In genomic region chr18:9055626-9056025, GRCh38 we compare ENCODE assay signal across 21 cellular contexts. TPM values are rescaled to one million over a fixed set of nuclear protein-coding genes. Genes with fewer than 3 reads are reported as not detected.
DNase-seq lines count a peak whose midpoint lies in the region; ATAC-seq, FAIRE-seq and TF ChIP-seq lines count a peak whose summit lies in the region.
"Had no signal": no experiment of that assay in that cellular context is flagged by ENCODE, and none has a peak within 500 bp of the region (broad histone marks: within the 10 kb centered on the region; RNA-seq: fewer than 3 reads in every experiment).

No MANE protein-coding gene starts in this region.

- H3K4me1 ChIP-seq in A549 (peaks cover 13% of the 10 kb centered on the region; the same call in 2 of the 3 replicates), OCI-LY3 (ENCODE audit: low read length) (peaks cover 67% of the 10 kb centered on the region), lower lobe of right lung (peaks cover 9% of the 10 kb centered on the region)
- H3K4me1 ChIP-seq: thyroid gland had no signal

- DNase-seq in A549 (ENCODE audit: low read depth in 1 of 2, low spot score in 1 of 2) (no peak), chondrocyte (ENCODE audit: low spot score) (no peak), lower lobe of right lung (no peak), Right ventricle myocardium superior (no peak), GM19238 (ENCODE audit: insufficient read length, low spot score) (no peak), AG20443 (ENCODE audit: low spot score) (no peak)
- DNase-seq: 8988T; activated naive CD8-positive, alpha-beta T cell treated with anti-CD3 and anti-CD28 coated beads for 36 hours; cortex of kidney; NCI-H1105 treated with DMSO at 0.1 percent for 48 hours; NCI-H510A treated with DMSO at 0.1 percent for 48 hours; stimulated activated CD4-positive, alpha-beta T cell treated with anti-CD3 and anti-CD28 coated beads, Interleukin-12 subunit alpha, Interleukin-12 subunit beta, amount 100 ng/mL, for 4 hours; T-helper 9 cell; thyroid gland had no signal

- H3K79me2 ChIP-seq in OCI-LY3 (ENCODE audit: low read length) = 0 out of 2 replicates have a peak, but pooled peaks cover 8% of the 10 kb centered on the region

- no peak for ATAC-seq in A549
- ATAC-seq in lower lobe of right lung = peak; percentile 35 to 57
- no peak for ATAC-seq in Right ventricle myocardium superior (ENCODE audit: poor library complexity)
- ATAC-seq in GM18505 (IDR thresholded peaks at IDR 0.05; ENCODE audit: unreplicated experiment) = no peak

- no peak for TF ChIP-seq RAD21 in A549 (conservative IDR thresholded peaks at IDR 0.05 in 1 of 2, IDR thresholded peaks at IDR 0.05 in 1 of 2)

- H3K9me3 ChIP-seq in A549 = peaks cover 11% of the 10 kb centered on the region; the same call in 1 of the 3 replicates
- peaks cover 20% of the 10 kb centered on the region for H3K9me3 ChIP-seq in OCI-LY3 (ENCODE audit: insufficient read depth, low read length)
- H3K9me3 ChIP-seq in lower lobe of right lung = peaks cover 1% of the 10 kb centered on the region
- H3K9me3 ChIP-seq: prostate gland, SJSA1, thyroid gland had no signal

- no peaks in the 10 kb centered on the region for H3K27me3 Mint-ChIP-seq in chondrocyte (ENCODE audit: low read depth)
- H3K27me3 Mint-ChIP-seq: activated naive CD8-positive, alpha-beta T cell treated with anti-CD3 and anti-CD28 coated beads for 36 hours; brain had no signal

- WGBS in A549 (ENCODE audit: missing lambda C conversion rate) = 100% methylated on average over 1 of the region's 1 CpG

- no peaks in the 10 kb centered on the region for H3K27me3 ChIP-seq in OCI-LY3 (ENCODE audit: low read depth, low read length)
- no peaks in the 10 kb centered on the region for H3K27me3 ChIP-seq in lower lobe of right lung (ENCODE audit: low read depth)
- H3K27me3 ChIP-seq: BLaER1 treated with 17β-estradiol and CSF1 and Interleukin-3, amounts not matched to agents 10 nM and 100 nM; SJSA1; thyroid gland had no signal

- H3K9me3 Mint-ChIP-seq in chondrocyte (ENCODE audit: low read depth) = peaks cover 12% of the 10 kb centered on the region

- peak overlapping the region in 1 of 2 experiments; percentile 55; a peak in 3 of 6 replicates for H3K27ac ChIP-seq in A549
- peak overlapping the region; percentile 98 for H3K27ac ChIP-seq in OCI-LY3 (ENCODE audit: low read length)
- H3K27ac ChIP-seq in lower lobe of right lung = no peak overlapping the region
- H3K27ac ChIP-seq: BLaER1 treated with 17β-estradiol and CSF1 and Interleukin-3, amounts not matched to agents 10 nM and 100 nM; prostate gland; SJSA1; thyroid gland had no signal

- H3K27ac Mint-ChIP-seq in chondrocyte (ENCODE audit: unreplicated experiment) = peak overlapping the region; percentile 42
- H3K27ac Mint-ChIP-seq: nephron had no signal

- H3K4me1 Mint-ChIP-seq in chondrocyte (ENCODE audit: low read depth) = peaks cover 13% of the 10 kb centered on the region

- peaks cover 28% of the 10 kb centered on the region for H3K36me3 ChIP-seq in OCI-LY3 (replicated peaks; ENCODE audit: low read depth, low read length)
- no peaks in the 10 kb centered on the region for H3K36me3 ChIP-seq in lower lobe of right lung
- H3K36me3 ChIP-seq: prostate gland, SJSA1, thyroid gland had no signal

- FAIRE-seq in A549 (lab: Jason Lieb, UNC) = no peak

- TF ChIP-seq CTCF in A549 (IDR thresholded peaks at IDR 0.05) (no peak), OCI-LY3 (IDR thresholded peaks at IDR 0.05; ENCODE audit: low read depth, low read length) (no peak), chondrocyte (IDR thresholded peaks at IDR 0.05) (no peak), lower lobe of right lung (IDR thresholded peaks at IDR 0.05) (no peak)

- CTCF ChIA-PET in A549 (lab: Yijun Ruan, JAX) = interaction anchor here (0.7 to 2.0 kb wide), 4 partner anchors 16 to 355 kb away, joined by 3 to 6 read pairs (median 4); no protein-coding TSS in a partner anchor

- H3K36me3 Mint-ChIP-seq in chondrocyte (ENCODE audit: low read depth) = no peaks in the 10 kb centered on the region
- H3K36me3 Mint-ChIP-seq: activated naive CD8-positive, alpha-beta T cell treated with anti-CD3 and anti-CD28 coated beads for 36 hours; brain had no signal

- H2AFZ ChIP-seq in OCI-LY3 (ENCODE audit: low read depth, low read length) = no peak overlapping the region

- POLR2A ChIA-PET in A549 (lab: Yijun Ruan, JAX) = no interaction called here

- TF ChIP-seq EP300 in A549 (IDR thresholded peaks at IDR 0.05) = no peak

- peak overlapping the region; percentile 74 for H3K9ac ChIP-seq in OCI-LY3 (ENCODE audit: low read length)
- H3K9ac ChIP-seq: BLaER1 treated with 17β-estradiol and CSF1 and Interleukin-3, amounts not matched to agents 10 nM and 100 nM had no signal

- peak overlapping the region; percentile 33 for H3K4me2 ChIP-seq in A549
- peak overlapping the region; percentile 56 for H3K4me2 ChIP-seq in OCI-LY3 (ENCODE audit: low read length)

- no peak overlapping the region for H3K4me3 ChIP-seq in A549
- peak overlapping the region; percentile 5; the same call in 1 of the 2 replicates for H3K4me3 ChIP-seq in OCI-LY3 (ENCODE audit: low read length)
- no peak overlapping the region for H3K4me3 ChIP-seq in lower lobe of right lung
- H3K4me3 ChIP-seq: BLaER1 treated with 17β-estradiol and CSF1 and Interleukin-3, amounts not matched to agents 10 nM and 100 nM; prostate gland; SJSA1; thyroid gland had no signal

- no peak overlapping the region for H3K4me3 Mint-ChIP-seq in chondrocyte (ENCODE audit: unreplicated experiment)
- H3K4me3 Mint-ChIP-seq: activated naive CD8-positive, alpha-beta T cell treated with anti-CD3 and anti-CD28 coated beads for 36 hours; brain; nephron had no signal

- no peaks in the 10 kb centered on the region for H4K20me1 ChIP-seq in OCI-LY3 (ENCODE audit: insufficient read depth, low read length)
- H4K20me1 ChIP-seq: BLaER1 treated with 17β-estradiol and CSF1 and Interleukin-3, amounts not matched to agents 10 nM and 100 nM had no signal

- intact Hi-C loops in lower lobe of right lung (cut with DNase I) (no loop called here), Right ventricle myocardium superior (cut with DNase I) (no loop called here)

- TF ChIP-seq POLR2A in A549 (IDR thresholded peaks at IDR 0.05; ENCODE audit: low read length) (no peak), GM18505 (IDR thresholded peaks at IDR 0.05; ENCODE audit: borderline replicate concordance, extremely low read depth, insufficient read depth, insufficient read length) (no peak)

TF ChIP-seq in A549, 52 proteins besides CTCF, POLR2A, EP300 and RAD21:
- TF ChIP-seq HOXB13 (CRISPR knock-in tag; IDR thresholded peaks at IDR 0.05; ENCODE audit: low read depth) (no peak), NFE2L2 (conservative IDR thresholded peaks at IDR 0.05; ENCODE audit: low read length) (no peak), TP53 (CRISPR knock-in tag; IDR thresholded peaks at IDR 0.05) (no peak), RNF2 (IDR thresholded peaks at IDR 0.05; ENCODE audit: borderline replicate concordance, low read depth) (no peak)

RNA-seq across cellular contexts. Expression of gene NDUFV2, which starts 46.9 kb away (rescaled TPM):
- polyA plus RNA-seq in A549 (2011; rRNA removed) (152 and 180 TPM in 2 replicates), A549 (2017; fragmentation: RNase III; extraction: RNeasy Plus Mini Kit Qiagen cat#74134 plus additional on column Dnase treatment) (105 to 115 TPM (median 108 TPM) in 3 replicates)
- 72.8 and 73.2 TPM in 2 replicates for polyA plus RNA-seq in A549 (2012; cell fraction: cytosol; rRNA removed)
- polyA plus RNA-seq in A549 (2012; cell fraction: nucleus; rRNA removed) = 23.8 and 34.1 TPM in 2 replicates
- 19.1 and 26.4 TPM in 2 replicates for polyA minus RNA-seq in A549 (2011; rRNA and poly(A)+ RNA removed)
- total RNA-seq in chondrocyte (76.1 to 90.5 TPM (median 80.5 TPM) in 3 replicates), lower lobe of right lung (108 TPM), Right ventricle myocardium superior (521 TPM)

Comparison
In these comparisons a context has a peak if more than half of its experiments do, and no peak if none do; other contexts are left out.
1. ATAC-seq: peak in lower lobe of right lung (2 of 2); none in A549 (0 of 2), Right ventricle myocardium superior (single experiment) and GM18505 (single experiment).